8 cellular contexts compared by ENCODE assay signal in the genomic region with DNA sequence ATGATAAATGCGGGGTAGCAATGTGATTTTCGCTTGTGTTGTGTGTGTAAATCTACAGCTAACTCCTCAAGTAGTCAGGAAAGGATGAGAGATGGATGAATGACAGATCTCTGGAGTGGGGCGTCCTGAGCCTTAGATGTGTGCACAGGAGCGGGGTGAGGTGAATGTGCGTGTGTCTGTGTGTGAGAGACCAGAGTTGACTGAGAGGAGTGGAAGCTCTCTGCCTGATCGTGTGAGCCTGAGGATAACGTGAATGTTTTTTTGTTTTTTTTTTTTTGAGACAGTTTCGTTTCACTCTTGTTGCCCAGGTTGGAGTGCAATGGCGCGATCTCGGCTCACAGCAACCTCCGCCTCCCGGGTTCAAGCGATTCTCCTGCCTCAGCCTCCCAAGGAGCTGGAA. TPM values are rescaled to one million over a fixed set of nuclear protein-coding genes. Genes with fewer than 3 reads are reported as not detected.
DNase-seq lines count a peak whose midpoint lies in the region; ATAC-seq and TF ChIP-seq lines count a peak whose summit lies in the region.

No MANE protein-coding gene starts in this region.

- intact Hi-C loops in left lung (cut with DNase I), result no loop called here

- H3K27me3 ChIP-seq in adipocyte (replicated peaks; ENCODE audit: control insufficient read depth, insufficient read depth, low read length) (no peaks in the 10 kb centered on the region), left lung (no peaks in the 10 kb centered on the region), suprapubic skin (no peaks in the 10 kb centered on the region)

- WGBS in suprapubic skin, result 59% methylated on average over 14 of the region's 14 CpGs

- no peak for TF ChIP-seq EP300 in suprapubic skin (IDR thresholded peaks at IDR 0.05)

- TF ChIP-seq CTCF in left lung (IDR thresholded peaks at IDR 0.05) (no peak), suprapubic skin (IDR thresholded peaks at IDR 0.05) (no peak)

- peaks cover 48% of the 10 kb centered on the region for H3K36me3 Mint-ChIP-seq in activated CD4-positive, alpha-beta T cell treated with anti-CD3 and anti-CD28 coated beads, Interleukin-2, amount 10 ng/mL, durations not matched to agents 7 days and 5 days (ENCODE audit: low read depth)

- H3K4me1 ChIP-seq in adipocyte (ENCODE audit: control insufficient read depth, insufficient read depth, low read length) (peaks cover 6% of the 10 kb centered on the region), left lung (peaks cover 0 to 15% of the 10 kb centered on the region in 2 donors), suprapubic skin (peaks cover 17% of the 10 kb centered on the region)

- DNase-seq in activated CD4-positive, alpha-beta T cell treated with anti-CD3 and anti-CD28 coated beads, Interleukin-2, amount 10 ng/mL, durations not matched to agents 7 days and 5 days, result no peak
- DNase-seq in activated CD4-positive, alpha-beta T cell treated with anti-CD3 and anti-CD28 coated beads, Interleukin-2, amount 50 U/mL, for 1 hour, result no peak
- DNase-seq in adipocyte (ENCODE audit: low read depth) (no peak), left lung (no peak), suprapubic skin (ENCODE audit: low spot score in 2 of 2) (no peak), GM19238 (ENCODE audit: insufficient read length, low spot score) (no peak), DMS79 treated with DMSO at 0.1 percent for 48 hours (lab: John Stamatoyannopoulos, UW) (no peak)

- no peak for TF ChIP-seq POLR2A in suprapubic skin (IDR thresholded peaks at IDR 0.05)

- H3K4me3 ChIP-seq in adipocyte (ENCODE audit: low read length), result peak overlapping the region; percentile 99
- H3K4me3 ChIP-seq in left lung, result peak overlapping the region; percentile 65 to 82
- H3K4me3 ChIP-seq in suprapubic skin, result peak overlapping the region; percentile 66

- peak overlapping the region; percentile 96 for H3K9ac ChIP-seq in adipocyte (ENCODE audit: low read length)

- peaks cover 36% of the 10 kb centered on the region for H3K36me3 ChIP-seq in adipocyte (ENCODE audit: control insufficient read depth, insufficient read depth, low read length, severe bottlenecking)
- peaks cover 0 to 39% of the 10 kb centered on the region in 2 donors for H3K36me3 ChIP-seq in left lung
- H3K36me3 ChIP-seq in suprapubic skin, result peaks cover 26% of the 10 kb centered on the region

- H3K4me1 Mint-ChIP-seq in activated CD4-positive, alpha-beta T cell treated with anti-CD3 and anti-CD28 coated beads, Interleukin-2, amount 10 ng/mL, durations not matched to agents 7 days and 5 days, result peaks cover 26% of the 10 kb centered on the region

- H3K9me3 ChIP-seq in adipocyte (ENCODE audit: control insufficient read depth, low read length) (peaks cover 24% of the 10 kb centered on the region), left lung (peaks cover 0 to 66% of the 10 kb centered on the region in 2 donors), suprapubic skin (peaks cover 7% of the 10 kb centered on the region)

- CTCF ChIA-PET in activated CD4-positive, alpha-beta T cell treated with anti-CD3 and anti-CD28 coated beads, Interleukin-2, amount 10 ng/mL, durations not matched to agents 7 days and 5 days (lab: Charles Lee), result interaction anchor here (0.6 to 0.7 kb wide), 2 partner anchors 18 to 503 kb away, joined by 3 read pairs; no protein-coding TSS in a partner anchor

- POLR2A ChIA-PET in activated CD4-positive, alpha-beta T cell treated with anti-CD3 and anti-CD28 coated beads, Interleukin-2, amount 10 ng/mL, durations not matched to agents 7 days and 5 days (lab: Charles Lee), result no interaction called here

- ATAC-seq in left lung (no peak), HG03097 (IDR thresholded peaks at IDR 0.05; ENCODE audit: low FRiP score, unreplicated experiment) (no peak)

- no peak overlapping the region for H3K27ac ChIP-seq in left lung
- no peak overlapping the region for H3K27ac ChIP-seq in suprapubic skin

- peaks cover 37% of the 10 kb centered on the region for H3K9me3 Mint-ChIP-seq in activated CD4-positive, alpha-beta T cell treated with anti-CD3 and anti-CD28 coated beads, Interleukin-2, amount 10 ng/mL, durations not matched to agents 7 days and 5 days

- peak overlapping the region; percentile 99 for H3K27ac Mint-ChIP-seq in activated CD4-positive, alpha-beta T cell treated with anti-CD3 and anti-CD28 coated beads, Interleukin-2, amount 10 ng/mL, durations not matched to agents 7 days and 5 days

- H3K4me3 Mint-ChIP-seq in activated CD4-positive, alpha-beta T cell treated with anti-CD3 and anti-CD28 coated beads, Interleukin-2, amount 10 ng/mL, durations not matched to agents 7 days and 5 days, result peak overlapping the region; percentile 91

- H3K27me3 Mint-ChIP-seq in activated CD4-positive, alpha-beta T cell treated with anti-CD3 and anti-CD28 coated beads, Interleukin-2, amount 10 ng/mL, durations not matched to agents 7 days and 5 days, result no peaks in the 10 kb centered on the region

RNA-seq across cellular contexts. Expression of a gene that starts 0.8 kb away (rescaled TPM):
- 1 to 10 TPM; 7.4 to 9.8 TPM for total RNA-seq in activated CD4-positive, alpha-beta T cell treated with anti-CD3 and anti-CD28 coated beads, Interleukin-2, amount 10 ng/mL, durations not matched to agents 7 days and 5 days
- total RNA-seq in left lung, result 1 to 10 TPM; 5.5 to 6.9 TPM
- 10 to 100 TPM in 1 of 4 donors, 1 to 10 TPM in 3; 5.5 to 13.5 (median 8.6) TPM for total RNA-seq in suprapubic skin

RNA-seq across cellular contexts. Expression of a gene that starts 21.6 kb away (rescaled TPM):
- total RNA-seq in activated CD4-positive, alpha-beta T cell treated with anti-CD3 and anti-CD28 coated beads, Interleukin-2, amount 10 ng/mL, durations not matched to agents 7 days and 5 days, result 10 to 100 TPM; 10.8 to 12.1 TPM
- total RNA-seq in left lung (1 to 10 TPM; 5.3 to 6.6 TPM), suprapubic skin (10 to 100 TPM in 2 of 4 donors, 1 to 10 TPM in 2; 7.0 to 19.8 (median 11.4) TPM)
